2 cellular contexts compared by ENCODE assay signal in the genomic region with DNA sequence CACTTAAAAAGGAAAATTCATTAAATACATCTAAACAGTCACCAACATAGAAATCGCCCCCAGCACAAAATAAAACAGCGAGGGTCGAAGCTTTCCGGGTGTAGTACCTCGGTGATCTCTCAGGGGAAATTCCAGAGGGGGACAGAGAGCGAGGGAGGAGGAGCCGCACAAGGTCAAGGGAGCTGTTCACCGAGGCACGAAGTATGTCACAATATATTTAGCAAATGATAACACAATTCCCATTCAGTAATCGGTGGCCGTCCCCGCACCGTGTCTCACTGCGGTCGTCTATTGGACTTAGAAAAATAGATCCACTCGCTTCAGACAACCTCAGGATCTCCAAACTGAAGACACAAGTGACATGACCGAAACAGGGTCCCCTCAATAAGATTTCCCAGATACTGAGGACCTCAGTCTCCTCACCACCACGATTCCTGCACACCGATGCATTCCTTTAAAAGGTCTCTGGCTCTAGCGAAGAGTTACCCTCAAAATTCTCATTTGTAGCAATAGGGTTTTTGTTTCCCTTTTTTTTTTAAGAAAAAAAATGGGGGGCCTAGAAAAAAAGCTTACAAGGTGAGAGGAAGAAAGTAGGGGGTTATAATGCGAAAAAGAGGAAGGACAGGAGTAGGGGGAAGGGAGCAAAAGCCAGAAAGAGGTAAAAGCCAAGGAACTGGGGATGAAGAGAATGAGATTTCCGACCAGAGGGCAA.
TF ChIP-seq lines count a peak whose summit lies in the region.

No MANE protein-coding gene starts in this region.

TF ChIP-seq in GM23338, 12 proteins besides CTCF, POLR2A, EP300 and RAD21 (continued from another document):
- TF ChIP-seq, protein P1, sequence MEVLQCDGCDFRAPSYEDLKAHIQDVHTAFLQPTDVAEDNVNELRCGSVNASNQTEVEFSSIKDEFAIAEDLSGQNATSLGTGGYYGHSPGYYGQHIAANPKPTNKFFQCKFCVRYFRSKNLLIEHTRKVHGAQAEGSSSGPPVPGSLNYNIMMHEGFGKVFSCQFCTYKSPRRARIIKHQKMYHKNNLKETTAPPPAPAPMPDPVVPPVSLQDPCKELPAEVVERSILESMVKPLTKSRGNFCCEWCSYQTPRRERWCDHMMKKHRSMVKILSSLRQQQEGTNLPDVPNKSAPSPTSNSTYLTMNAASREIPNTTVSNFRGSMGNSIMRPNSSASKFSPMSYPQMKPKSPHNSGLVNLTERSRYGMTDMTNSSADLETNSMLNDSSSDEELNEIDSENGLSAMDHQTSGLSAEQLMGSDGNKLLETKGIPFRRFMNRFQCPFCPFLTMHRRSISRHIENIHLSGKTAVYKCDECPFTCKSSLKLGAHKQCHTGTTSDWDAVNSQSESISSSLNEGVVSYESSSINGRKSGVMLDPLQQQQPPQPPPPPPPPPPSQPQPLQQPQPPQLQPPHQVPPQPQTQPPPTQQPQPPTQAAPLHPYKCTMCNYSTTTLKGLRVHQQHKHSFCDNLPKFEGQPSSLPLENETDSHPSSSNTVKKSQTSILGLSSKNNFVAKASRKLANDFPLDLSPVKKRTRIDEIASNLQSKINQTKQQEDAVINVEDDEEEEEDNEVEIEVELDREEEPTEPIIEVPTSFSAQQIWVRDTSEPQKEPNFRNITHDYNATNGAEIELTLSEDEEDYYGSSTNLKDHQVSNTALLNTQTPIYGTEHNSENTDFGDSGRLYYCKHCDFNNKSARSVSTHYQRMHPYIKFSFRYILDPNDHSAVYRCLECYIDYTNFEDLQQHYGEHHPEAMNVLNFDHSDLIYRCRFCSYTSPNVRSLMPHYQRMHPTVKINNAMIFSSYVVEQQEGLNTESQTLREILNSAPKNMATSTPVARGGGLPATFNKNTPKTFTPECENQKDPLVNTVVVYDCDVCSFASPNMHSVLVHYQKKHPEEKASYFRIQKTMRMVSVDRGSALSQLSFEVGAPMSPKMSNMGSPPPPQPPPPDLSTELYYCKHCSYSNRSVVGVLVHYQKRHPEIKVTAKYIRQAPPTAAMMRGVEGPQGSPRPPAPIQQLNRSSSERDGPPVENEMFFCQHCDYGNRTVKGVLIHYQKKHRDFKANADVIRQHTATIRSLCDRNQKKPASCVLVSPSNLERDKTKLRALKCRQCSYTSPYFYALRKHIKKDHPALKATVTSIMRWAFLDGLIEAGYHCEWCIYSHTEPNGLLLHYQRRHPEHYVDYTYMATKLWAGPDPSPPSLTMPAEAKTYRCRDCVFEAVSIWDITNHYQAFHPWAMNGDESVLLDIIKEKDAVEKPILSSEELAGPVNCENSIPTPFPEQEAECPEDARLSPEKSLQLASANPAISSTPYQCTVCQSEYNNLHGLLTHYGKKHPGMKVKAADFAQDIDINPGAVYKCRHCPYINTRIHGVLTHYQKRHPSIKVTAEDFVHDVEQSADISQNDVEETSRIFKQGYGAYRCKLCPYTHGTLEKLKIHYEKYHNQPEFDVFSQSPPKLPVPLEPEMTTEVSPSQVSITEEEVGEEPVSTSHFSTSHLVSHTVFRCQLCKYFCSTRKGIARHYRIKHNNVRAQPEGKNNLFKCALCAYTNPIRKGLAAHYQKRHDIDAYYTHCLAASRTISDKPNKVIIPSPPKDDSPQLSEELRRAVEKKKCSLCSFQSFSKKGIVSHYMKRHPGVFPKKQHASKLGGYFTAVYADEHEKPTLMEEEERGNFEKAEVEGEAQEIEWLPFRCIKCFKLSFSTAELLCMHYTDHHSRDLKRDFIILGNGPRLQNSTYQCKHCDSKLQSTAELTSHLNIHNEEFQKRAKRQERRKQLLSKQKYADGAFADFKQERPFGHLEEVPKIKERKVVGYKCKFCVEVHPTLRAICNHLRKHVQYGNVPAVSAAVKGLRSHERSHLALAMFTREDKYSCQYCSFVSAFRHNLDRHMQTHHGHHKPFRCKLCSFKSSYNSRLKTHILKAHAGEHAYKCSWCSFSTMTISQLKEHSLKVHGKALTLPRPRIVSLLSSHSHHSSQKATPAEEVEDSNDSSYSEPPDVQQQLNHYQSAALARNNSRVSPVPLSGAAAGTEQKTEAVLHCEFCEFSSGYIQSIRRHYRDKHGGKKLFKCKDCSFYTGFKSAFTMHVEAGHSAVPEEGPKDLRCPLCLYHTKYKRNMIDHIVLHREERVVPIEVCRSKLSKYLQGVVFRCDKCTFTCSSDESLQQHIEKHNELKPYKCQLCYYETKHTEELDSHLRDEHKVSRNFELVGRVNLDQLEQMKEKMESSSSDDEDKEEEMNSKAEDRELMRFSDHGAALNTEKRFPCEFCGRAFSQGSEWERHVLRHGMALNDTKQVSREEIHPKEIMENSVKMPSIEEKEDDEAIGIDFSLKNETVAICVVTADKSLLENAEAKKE (CRISPR knock-in tag; IDR thresholded peaks at IDR 0.05), result no peak
- TF ChIP-seq EZH2 (IDR thresholded peaks at IDR 0.05; ENCODE audit: low read depth, unreplicated experiment) (peak; percentile 34), JUNB (IDR thresholded peaks at IDR 0.05; ENCODE audit: unreplicated experiment) (no peak), NANOG (IDR thresholded peaks at IDR 0.05; ENCODE audit: borderline replicate concordance) (no peak), EZH2phosphoT487 (IDR thresholded peaks at IDR 0.05; ENCODE audit: unreplicated experiment) (no peak)
- TF ChIP-seq, protein P2, sequence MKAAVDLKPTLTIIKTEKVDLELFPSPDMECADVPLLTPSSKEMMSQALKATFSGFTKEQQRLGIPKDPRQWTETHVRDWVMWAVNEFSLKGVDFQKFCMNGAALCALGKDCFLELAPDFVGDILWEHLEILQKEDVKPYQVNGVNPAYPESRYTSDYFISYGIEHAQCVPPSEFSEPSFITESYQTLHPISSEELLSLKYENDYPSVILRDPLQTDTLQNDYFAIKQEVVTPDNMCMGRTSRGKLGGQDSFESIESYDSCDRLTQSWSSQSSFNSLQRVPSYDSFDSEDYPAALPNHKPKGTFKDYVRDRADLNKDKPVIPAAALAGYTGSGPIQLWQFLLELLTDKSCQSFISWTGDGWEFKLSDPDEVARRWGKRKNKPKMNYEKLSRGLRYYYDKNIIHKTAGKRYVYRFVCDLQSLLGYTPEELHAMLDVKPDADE (IDR thresholded peaks at IDR 0.05), result no peak

TF ChIP-seq in liver, 16 proteins besides CTCF, POLR2A, EP300 and RAD21 (continued from another document):
- TF ChIP-seq, protein P3, sequence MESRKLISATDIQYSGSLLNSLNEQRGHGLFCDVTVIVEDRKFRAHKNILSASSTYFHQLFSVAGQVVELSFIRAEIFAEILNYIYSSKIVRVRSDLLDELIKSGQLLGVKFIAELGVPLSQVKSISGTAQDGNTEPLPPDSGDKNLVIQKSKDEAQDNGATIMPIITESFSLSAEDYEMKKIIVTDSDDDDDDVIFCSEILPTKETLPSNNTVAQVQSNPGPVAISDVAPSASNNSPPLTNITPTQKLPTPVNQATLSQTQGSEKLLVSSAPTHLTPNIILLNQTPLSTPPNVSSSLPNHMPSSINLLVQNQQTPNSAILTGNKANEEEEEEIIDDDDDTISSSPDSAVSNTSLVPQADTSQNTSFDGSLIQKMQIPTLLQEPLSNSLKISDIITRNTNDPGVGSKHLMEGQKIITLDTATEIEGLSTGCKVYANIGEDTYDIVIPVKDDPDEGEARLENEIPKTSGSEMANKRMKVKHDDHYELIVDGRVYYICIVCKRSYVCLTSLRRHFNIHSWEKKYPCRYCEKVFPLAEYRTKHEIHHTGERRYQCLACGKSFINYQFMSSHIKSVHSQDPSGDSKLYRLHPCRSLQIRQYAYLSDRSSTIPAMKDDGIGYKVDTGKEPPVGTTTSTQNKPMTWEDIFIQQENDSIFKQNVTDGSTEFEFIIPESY (IDR thresholded peaks at IDR 0.05), result no peak
- peak; percentile 46 to 51 for TF ChIP-seq HNF4A (conservative IDR thresholded peaks at IDR 0.05)
